1 cellular context compared by ENCODE assay signal in genomic region chr17:75707096-75707720, GRCh38.
TF ChIP-seq lines count a peak whose summit lies in the region.

No MANE protein-coding gene starts in this region.

TF ChIP-seq in K562, 482 proteins besides CTCF, POLR2A, EP300 and RAD21:
- TF ChIP-seq CGGBP1 (CRISPR knock-in tag; IDR thresholded peaks at IDR 0.05), result no peak
- peak; percentile 55 for TF ChIP-seq FOSL1 (tag; conservative IDR thresholded peaks at IDR 0.05)
- TF ChIP-seq ZNF282 (CRISPR knock-in tag; IDR thresholded peaks at IDR 0.05), result no peak
- TF ChIP-seq MGA (IDR thresholded peaks at IDR 0.05), result no peak
- TF ChIP-seq ZNF449 (CRISPR knock-in tag; IDR thresholded peaks at IDR 0.05), result no peak
- TF ChIP-seq MYNN (IDR thresholded peaks at IDR 0.05), result peak; percentile 41; the same call in 1 of the 2 replicates
- no peak for TF ChIP-seq MYNN (CRISPR knock-in tag; IDR thresholded peaks at IDR 0.05)
- peak; percentile 49 for TF ChIP-seq VEZF1 (CRISPR knock-in tag; IDR thresholded peaks at IDR 0.05)
- TF ChIP-seq SAFB2 (IDR thresholded peaks at IDR 0.05; ENCODE audit: borderline replicate concordance, low read depth, low read length, severe bottlenecking), result no peak
- TF ChIP-seq ZNF589 (CRISPR knock-in tag; IDR thresholded peaks at IDR 0.05; ENCODE audit: low read depth), result no peak
- no peak for TF ChIP-seq YBX1 (IDR thresholded peaks at IDR 0.05)
- TF ChIP-seq MXD1 (CRISPR knock-in tag; IDR thresholded peaks at IDR 0.05; ENCODE audit: borderline replicate concordance, poor library complexity, severe bottlenecking), result no peak
- 0 out of 2 replicates have a peak, but pooled peaks have one; percentile 22 for TF ChIP-seq PML (IDR thresholded peaks at IDR 0.05; ENCODE audit: low read length)
- no peak for TF ChIP-seq ZFPM2 (CRISPR knock-in tag; IDR thresholded peaks at IDR 0.05)
- TF ChIP-seq ZC3H11A (IDR thresholded peaks at IDR 0.05; ENCODE audit: low read depth, low read length), result no peak
- peak; percentile 87 for TF ChIP-seq ZBTB33 (CRISPR knock-in tag; IDR thresholded peaks at IDR 0.05)
- TF ChIP-seq TCF3 (CRISPR knock-in tag; IDR thresholded peaks at IDR 0.05), result peak; percentile 52; the same call in 1 of the 2 replicates
- TF ChIP-seq CBFA2T3 (IDR thresholded peaks at IDR 0.05), result peak; percentile 42; the same call in 1 of the 2 replicates
- TF ChIP-seq NR0B1 (IDR thresholded peaks at IDR 0.05; ENCODE audit: partially characterized antibody), result no peak
- no peak for TF ChIP-seq TBP (optimal IDR thresholded peaks at IDR 0.05; ENCODE audit: low read depth, low read length)
- TF ChIP-seq CTCFL (IDR thresholded peaks at IDR 0.05; ENCODE audit: borderline replicate concordance, insufficient read depth, low read depth, low read length, poor library complexity, severe bottlenecking), result no peak
- no peak for TF ChIP-seq CBFA2T2 (conservative IDR thresholded peaks at IDR 0.05)
- 0 out of 2 replicates have a peak, but pooled peaks have one; percentile 11 for TF ChIP-seq POLR2AphosphoS5 (IDR thresholded peaks at IDR 0.05; ENCODE audit: control insufficient read depth, insufficient read depth, low read depth, low read length)
- no peak for TF ChIP-seq LEF1 (IDR thresholded peaks at IDR 0.05)
- no peak for TF ChIP-seq ZBTB1 (CRISPR knock-in tag; IDR thresholded peaks at IDR 0.05; ENCODE audit: borderline replicate concordance, low read depth)
- no peak for TF ChIP-seq SP2 (IDR thresholded peaks at IDR 0.05; ENCODE audit: extremely low read depth, low read depth, low read length, poor library complexity, severe bottlenecking)
- peak; percentile 45 for TF ChIP-seq ARID1B (IDR thresholded peaks at IDR 0.05)
- TF ChIP-seq ASH1L (IDR thresholded peaks at IDR 0.05; ENCODE audit: borderline replicate concordance, low read depth, partially characterized antibody), result no peak
- TF ChIP-seq FOXA1 (IDR thresholded peaks at IDR 0.05; ENCODE audit: borderline replicate concordance), result no peak
- TF ChIP-seq ZKSCAN1 (IDR thresholded peaks at IDR 0.05; ENCODE audit: low read depth, low read length), result no peak
- TF ChIP-seq JUND (IDR thresholded peaks at IDR 0.05; ENCODE audit: borderline replicate concordance, low read depth, low read length), result no peak
- no peak for TF ChIP-seq JUND (tag; IDR thresholded peaks at IDR 0.05; ENCODE audit: borderline replicate concordance, low read depth, low read length)
- TF ChIP-seq MAZ (CRISPR knock-in tag; conservative IDR thresholded peaks at IDR 0.05 in 1 of 2, IDR thresholded peaks at IDR 0.05 in 1 of 2), result peak in 1 of 2 experiments; percentile 39; a peak in 1 of 4 replicates
- no peak for TF ChIP-seq HDGF (IDR thresholded peaks at IDR 0.05)
- no peak for TF ChIP-seq EGR1 (conservative IDR thresholded peaks at IDR 0.05)
